16 cellular contexts compared by ENCODE assay signal in genomic region chr12:58815235-58815634, GRCh38.
DNase-seq lines count a peak whose midpoint lies in the region; ATAC-seq, FAIRE-seq and TF ChIP-seq lines count a peak whose summit lies in the region.
"Had no signal": no experiment of that assay in that cellular context is flagged by ENCODE, and none has a peak within 500 bp of the region (broad histone marks: within the 10 kb centered on the region; RNA-seq: fewer than 3 reads in every experiment).

No MANE protein-coding gene starts in this region.

- no peaks in the 10 kb centered on the region for H4K20me1 ChIP-seq in H9 (ENCODE audit: control insufficient read depth, insufficient read depth, insufficient read length)

- no peak overlapping the region for H4K91ac ChIP-seq in H9 (ENCODE audit: insufficient read length, low read depth, low read length)

- peak overlapping the region; percentile 52; the same call in 1 of the 2 replicates for H2BK15ac ChIP-seq in H9 (ENCODE audit: low read depth, low read length)

- no peak overlapping the region for H2AK5ac ChIP-seq in H9 (ENCODE audit: insufficient read length, low read length)

- H2BK12ac ChIP-seq in H9 (ENCODE audit: insufficient read length, low read depth, low read length), result no peak overlapping the region

- H2BK20ac ChIP-seq in H9 (ENCODE audit: low read depth, low read length, poor library complexity, severe bottlenecking), result no peak overlapping the region

- H3K14ac ChIP-seq in H9 (ENCODE audit: insufficient read depth, low read length), result no peak overlapping the region

- H3K4me3 Mint-ChIP-seq in H9 (no peak overlapping the region), progenitor cell of endocrine pancreas (ENCODE audit: low read depth) (peak overlapping the region; percentile 8)
- H3K4me3 Mint-ChIP-seq: CD4-positive, alpha-beta memory T cell had no signal

- H3K36me3 ChIP-seq in right lobe of liver, result no peaks in the 10 kb centered on the region
- no peaks in the 10 kb centered on the region for H3K36me3 ChIP-seq in kidney (ENCODE audit: control insufficient read depth in 1 of 2, insufficient read depth in 2 of 2, low read length in 2 of 2)
- H3K36me3 ChIP-seq: BE2C had no signal

- no peak overlapping the region for H3T11ph ChIP-seq in H9 (ENCODE audit: low read length)

- no peaks in the 10 kb centered on the region for H3K79me1 ChIP-seq in H9 (ENCODE audit: insufficient read depth, low read depth, low read length, poor library complexity, severe bottlenecking)

- H2BK5ac ChIP-seq in H9 (ENCODE audit: insufficient read length, low read length), result no peak overlapping the region

- H3K23ac ChIP-seq in H9 (ENCODE audit: insufficient read length, low read depth, low read length), result no peak overlapping the region

- H4K8ac ChIP-seq in H9 (replicated peaks; ENCODE audit: insufficient read length, low read depth, low read length), result no peak overlapping the region

- no peaks in the 10 kb centered on the region for H3K9me3 ChIP-seq in H9 (ENCODE audit: control insufficient read depth, low read depth, low read length)
- H3K9me3 ChIP-seq in right lobe of liver, result no peaks in the 10 kb centered on the region
- H3K9me3 ChIP-seq in kidney (ENCODE audit: control insufficient read depth in 1 of 2, low read length in 2 of 2), result no peaks in the 10 kb centered on the region
- H3K9me3 ChIP-seq: BE2C had no signal

- H3K27ac Mint-ChIP-seq in H9 (peak overlapping the region in 1 of 3 experiments; percentile 23; a peak in 1 of 7 replicates), progenitor cell of endocrine pancreas (peak overlapping the region; percentile 7)
- H3K27ac Mint-ChIP-seq: CD4-positive, alpha-beta memory T cell had no signal

- ATAC-seq in right lobe of liver (peak; percentile 58 to 76 (median 64)), GM18502 (IDR thresholded peaks at IDR 0.05; ENCODE audit: poor library complexity, unreplicated experiment) (no peak)
- ATAC-seq: HCT116 had no signal

- intact Hi-C loops in right lobe of liver (cut with DNase I) (no loop called here), kidney (cut with DNase I) (no loop called here)

- no peaks in the 10 kb centered on the region for H3K79me2 ChIP-seq in H9 (ENCODE audit: insufficient read depth, low read length)

- H3K27me3 Mint-ChIP-seq in H9 (ENCODE audit: low read depth) (no peaks in the 10 kb centered on the region; the same call in 1 of the 2 replicates), progenitor cell of endocrine pancreas (no peaks in the 10 kb centered on the region)
- H3K27me3 Mint-ChIP-seq: CD4-positive, alpha-beta memory T cell had no signal

- TF ChIP-seq POLR2A in right lobe of liver (IDR thresholded peaks at IDR 0.05), result no peak

- H3K4me1 Mint-ChIP-seq in H9 (peaks cover 3 to 14% of the 10 kb centered on the region in 2 experiments; a peak in 3 of 4 replicates), progenitor cell of endocrine pancreas (ENCODE audit: low read depth) (peaks cover 31% of the 10 kb centered on the region)
- H3K4me1 Mint-ChIP-seq: CD4-positive, alpha-beta memory T cell had no signal

- no peak overlapping the region for H3K18ac ChIP-seq in H9 (ENCODE audit: insufficient read length, low read depth, low read length)

- TF ChIP-seq CTCF in H9 (conservative IDR thresholded peaks at IDR 0.05), result no peak
- no peak for TF ChIP-seq CTCF in right lobe of liver (IDR thresholded peaks at IDR 0.05)
- TF ChIP-seq CTCF in progenitor cell of endocrine pancreas (IDR thresholded peaks at IDR 0.05; ENCODE audit: unreplicated experiment), result no peak
- TF ChIP-seq CTCF in kidney (IDR thresholded peaks at IDR 0.05; ENCODE audit: borderline replicate concordance, extremely low read depth, insufficient read depth), result no peak

- no peak overlapping the region for H3K9ac ChIP-seq in H9 (ENCODE audit: extremely low read depth, insufficient read length, low read length)
- H3K9ac ChIP-seq in kidney (ENCODE audit: low read length in 2 of 2), result no peak overlapping the region

- no peak overlapping the region for H3K4me3 ChIP-seq in right lobe of liver
- H3K4me3 ChIP-seq in kidney (ENCODE audit: low read length in 2 of 2), result no peak overlapping the region

- H3K27ac ChIP-seq in H9 (ENCODE audit: insufficient read length, low read depth, low read length) (no peak overlapping the region), right lobe of liver (no peak overlapping the region), kidney (ENCODE audit: low read depth in 2 of 2, low read length in 2 of 2) (no peak overlapping the region)
- H3K27ac ChIP-seq: C4-2B had no signal

- H3K23me2 ChIP-seq in H9 (ENCODE audit: insufficient read length, low read depth, low read length, poor library complexity, severe bottlenecking), result no peaks in the 10 kb centered on the region

- no peak overlapping the region for H2BK120ac ChIP-seq in H9 (ENCODE audit: low read depth, low read length, poor library complexity, severe bottlenecking)

- H3K36me3 Mint-ChIP-seq in H9 (ENCODE audit: insufficient read depth in 1 of 3, low read depth in 3 of 3) (no peaks in the 10 kb centered on the region), progenitor cell of endocrine pancreas (ENCODE audit: insufficient read depth) (no peaks in the 10 kb centered on the region)
- H3K36me3 Mint-ChIP-seq: CD4-positive, alpha-beta memory T cell had no signal

- FAIRE-seq in kidney (lab: Jason Lieb, UNC), result no peak
- FAIRE-seq: A204.1, GM12892, HTR-8/SVneo had no signal

- peak overlapping the region; percentile 42 for H4K5ac ChIP-seq in H9 (ENCODE audit: insufficient read length, low read depth, low read length)

- DNase-seq in H9 (no peak), NCI-H146 treated with DMSO at 0.1 percent for 48 hours (lab: John Stamatoyannopoulos, UW; ENCODE audit: unreplicated experiment) (peak; percentile 34), right lobe of liver (no peak), progenitor cell of endocrine pancreas (ENCODE audit: low spot score, unreplicated experiment) (no peak), kidney (no peak)
- no peak for DNase-seq in activated naive CD4-positive, alpha-beta T cell treated with Interleukin-2 at 50 U/mL for 16 hours
- DNase-seq: BE2C; CD4-positive, alpha-beta memory T cell; DND-41; GDM1 had no signal

- H3K4ac ChIP-seq in H9 (ENCODE audit: low read depth, low read length), result no peak overlapping the region

- H3K56ac ChIP-seq in H9 (ENCODE audit: insufficient read length, low read depth, low read length), result no peak overlapping the region

- WGBS in H9 (ENCODE audit: extremely low coverage, insufficient read length, low lambda C conversion rate), result no CpG with 5 or more reads among the region's 3 CpGs
- WGBS in right lobe of liver (ENCODE audit: insufficient coverage, low coverage, low lambda C conversion rate, missing lambda C conversion rate), result 18% methylated on average over 3 of the region's 3 CpGs

- H3K9me3 Mint-ChIP-seq in H9 (no peaks in the 10 kb centered on the region), progenitor cell of endocrine pancreas (ENCODE audit: low read depth) (no peaks in the 10 kb centered on the region)

- no peaks in the 10 kb centered on the region; the same call in 1 of the 2 replicates for H3K27me3 ChIP-seq in H9 (ENCODE audit: insufficient read depth, low read length)
- no peaks in the 10 kb centered on the region for H3K27me3 ChIP-seq in right lobe of liver
- H3K27me3 ChIP-seq: BE2C had no signal

- H3K4me2 ChIP-seq in H9 (ENCODE audit: insufficient read depth, insufficient read length, low read length), result no peak overlapping the region

- no peaks in the 10 kb centered on the region for H3K4me1 ChIP-seq in H9 (ENCODE audit: insufficient read depth, low read length)
- H3K4me1 ChIP-seq in right lobe of liver, result peaks cover 0 to 24% (median 3%) of the 10 kb centered on the region in 4 donors
- H3K4me1 ChIP-seq in kidney (ENCODE audit: control insufficient read depth in 1 of 2, insufficient read depth in 1 of 2, low read depth in 1 of 2, low read length in 2 of 2), result no peaks in the 10 kb centered on the region
- H3K4me1 ChIP-seq: BE2C had no signal

- H2AFZ ChIP-seq in H9 (ENCODE audit: low read length), result no peak overlapping the region
